ENCODE assay signal across 16 cellular contexts in genomic region chr11:83349371-83349770, GRCh38.
"Had no signal": no experiment of that assay in that cellular context is flagged by ENCODE, and none has a peak within 500 bp of the region (broad histone marks: within the 10 kb centered on the region; RNA-seq: fewer than 3 reads in every experiment).

No MANE protein-coding gene starts in this region.

- H3K4me1 ChIP-seq: adrenal gland, prostate gland, suprapubic skin had no signal

- H3K4me3 ChIP-seq: adrenal gland, cardiac muscle cell, prostate gland, suprapubic skin had no signal

- H3K27me3 ChIP-seq: adrenal gland, cardiac muscle cell, suprapubic skin had no signal

- DNase-seq: activated CD4-positive, alpha-beta T cell treated with anti-CD3 and anti-CD28 coated beads for 4 hours; activated CD8-positive, alpha-beta T cell treated with anti-CD3 and anti-CD28 coated beads for 36 hours; activated effector memory CD4-positive, alpha-beta T cell treated with anti-CD3 and anti-CD28 coated beads, Interleukin-2, amount 50 U/mL, for 16 hours; activated T-cell treated with anti-CD3 and anti-CD28 coated beads, Interleukin-2, amount 50 U/mL, for 4 hours; adrenal gland; left ventricle myocardium superior; mesenchymal stem cell; nephron progenitor cell; right cardiac atrium; small intestine; stimulated activated CD4-positive, alpha-beta T cell treated with anti-CD3 and anti-CD28 coated beads, Interleukin-4, amount 100 ng/mL, for 4 hours; stimulated activated CD8-positive, alpha-beta memory T cell treated with anti-CD3 and anti-CD28 coated beads, Interleukin-4, amount 100 ng/mL, for 48 hours; stimulated activated naive CD8-positive, alpha-beta T cell treated with anti-CD3 and anti-CD28 coated beads, Interleukin-15, Interleukin-2, amounts not matched to agents 100 U/mL and 50 U/mL, for 24 hours had no signal

- H3K27ac ChIP-seq: adrenal gland, cardiac muscle cell, prostate gland, suprapubic skin had no signal

- H3K36me3 ChIP-seq: adrenal gland, cardiac muscle cell, prostate gland, suprapubic skin had no signal

- H3K9me3 ChIP-seq: adrenal gland, prostate gland, suprapubic skin had no signal
